In the genomic region with DNA sequence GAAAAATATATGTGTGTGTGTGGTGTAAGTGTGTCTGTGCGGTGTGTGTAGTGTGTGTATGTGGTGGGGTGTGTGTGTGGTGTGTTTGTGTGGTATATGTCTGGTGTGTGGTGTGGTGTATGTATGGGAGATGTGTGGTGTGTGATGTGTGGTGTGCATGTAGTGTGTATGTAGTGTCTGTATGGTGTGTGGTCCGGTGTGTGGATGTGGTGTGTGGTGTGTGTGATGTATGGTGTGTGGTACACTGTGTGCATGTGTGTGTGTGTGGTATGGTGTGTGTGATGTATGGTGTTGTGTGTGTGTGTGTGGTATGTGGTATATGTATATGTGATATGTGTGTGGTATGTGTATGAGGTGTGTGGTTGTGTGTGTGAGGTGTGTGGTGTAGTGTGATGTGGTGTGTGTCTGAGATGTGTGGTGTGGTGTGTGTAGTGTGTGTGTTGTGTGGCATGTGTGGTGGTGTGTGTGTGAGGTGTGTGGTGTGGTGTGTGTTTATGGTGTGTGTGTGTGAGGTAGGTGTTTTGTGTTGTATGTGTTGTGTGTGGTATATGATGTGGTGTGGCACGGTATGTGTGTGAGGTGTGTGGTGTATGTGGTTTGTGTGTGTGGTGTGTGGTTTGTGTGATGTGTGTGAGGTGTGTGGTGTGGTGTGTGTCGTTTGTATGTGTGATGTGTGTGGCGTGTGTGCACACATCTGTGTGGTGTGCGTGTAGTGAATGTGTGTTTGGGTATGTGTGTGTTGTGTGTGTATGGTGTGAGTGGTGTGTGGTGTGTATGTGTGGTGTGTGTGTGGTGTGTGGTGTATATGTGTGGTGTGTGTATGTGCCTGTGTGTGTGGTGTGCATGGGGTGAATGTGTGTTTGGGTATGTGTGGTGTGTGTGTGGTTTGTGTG, we compare ENCODE assay signal across 20 cellular contexts. TPM values are rescaled to one million over a fixed set of nuclear protein-coding genes. Genes with fewer than 3 reads are reported as not detected.
A peak's percentile ranks its signal among the peaks of the same experiment; 100 is the strongest.
DNase-seq lines count a peak whose midpoint lies in the region; ATAC-seq, FAIRE-seq and TF ChIP-seq lines count a peak whose summit lies in the region.
"Had no signal": no experiment of that assay in that cellular context is flagged by ENCODE, and none has a peak within 500 bp of the region (broad histone marks: within the 10 kb centered on the region; RNA-seq: fewer than 3 reads in every experiment).

No MANE protein-coding gene starts in this region.

- RAD21 ChIA-PET in GM12878 (lab: Charles Lee; ENCODE audit: unreplicated experiment): no interaction called here

- H3K27me3 ChIP-seq in DND-41 (ENCODE audit: insufficient read depth, low read length, poor library complexity) (no peaks in the 10 kb centered on the region), H9 (ENCODE audit: insufficient read depth, low read length) (no peaks in the 10 kb centered on the region), GM12878 (replicated peaks in 1 of 2; ENCODE audit: control insufficient read depth in 2 of 2, insufficient read depth in 2 of 2, low read length in 1 of 2) (no peaks in the 10 kb centered on the region), lung (ENCODE audit: control insufficient read depth, insufficient read depth) (no peaks in the 10 kb centered on the region)
- H3K27me3 ChIP-seq: BE2C had no signal

- H2AK5ac ChIP-seq in H9 (ENCODE audit: insufficient read length, low read length): no peak overlapping the region

- H2BK15ac ChIP-seq in H9 (ENCODE audit: low read depth, low read length): no peak overlapping the region

- no peak overlapping the region for H2BK20ac ChIP-seq in H9 (ENCODE audit: low read depth, low read length, poor library complexity, severe bottlenecking)

- no peak overlapping the region for H2BK12ac ChIP-seq in H9 (ENCODE audit: insufficient read length, low read depth, low read length)

- SMC1A ChIA-PET in GM12878 (lab: Charles Lee; ENCODE audit: uncharacterized antibody, unreplicated experiment): no interaction called here

- H2BK120ac ChIP-seq in H9 (ENCODE audit: low read depth, low read length, poor library complexity, severe bottlenecking): no peak overlapping the region

- H3K56ac ChIP-seq in H9 (ENCODE audit: insufficient read length, low read depth, low read length): no peak overlapping the region

- H3K9me3 ChIP-seq in DND-41 (ENCODE audit: insufficient read depth, low read length, severe bottlenecking) (peaks cover 4% of the 10 kb centered on the region), H9 (ENCODE audit: control insufficient read depth, low read depth, low read length) (no peaks in the 10 kb centered on the region), GM12878 (replicated peaks; ENCODE audit: control insufficient read depth, insufficient read depth, low read length) (no peaks in the 10 kb centered on the region; the same call in 1 of the 3 replicates), lung (ENCODE audit: control insufficient read depth in 2 of 2, insufficient read depth in 1 of 2, low read length in 1 of 2) (peaks cover 0 to 4% of the 10 kb centered on the region in 2 donors)
- H3K9me3 ChIP-seq: BE2C had no signal

- TF ChIP-seq POLR2A in GM12878 (IDR thresholded peaks at IDR 0.05; ENCODE audit: low read depth, low read length): no peak

- H3K4me2 ChIP-seq in DND-41 (ENCODE audit: insufficient read depth, low read length) (no peak overlapping the region), H9 (ENCODE audit: insufficient read depth, insufficient read length, low read length) (no peak overlapping the region), GM12878 (ENCODE audit: control insufficient read depth, insufficient read depth) (no peak overlapping the region)
- H3K4me2 ChIP-seq: GM23338 had no signal

- no peak overlapping the region for H3K27ac Mint-ChIP-seq in H9
- H3K27ac Mint-ChIP-seq in activated CD8-positive, alpha-beta T cell treated with anti-CD3 and anti-CD28 coated beads for 36 hours: no peak overlapping the region
- H3K27ac Mint-ChIP-seq: GM23338 had no signal

- H3K4me3 ChIP-seq in DND-41 (ENCODE audit: low read depth in 1 of 2, low read length in 2 of 2) (no peak overlapping the region), GM12878 (no peak overlapping the region), lung (no peak overlapping the region)
- H3K4me3 ChIP-seq: GM23338 had no signal

- H3K79me2 ChIP-seq in DND-41 (ENCODE audit: insufficient read depth, low read length) (no peaks in the 10 kb centered on the region), H9 (ENCODE audit: insufficient read depth, low read length) (no peaks in the 10 kb centered on the region), GM12878 (ENCODE audit: control insufficient read depth, insufficient read depth, low read length) (no peaks in the 10 kb centered on the region)

- TF ChIP-seq CTCF in DND-41 (IDR thresholded peaks at IDR 0.05; ENCODE audit: borderline replicate concordance, extremely low read depth, low read length, poor library complexity, severe bottlenecking) (no peak), H9 (conservative IDR thresholded peaks at IDR 0.05) (no peak), GM12878 (IDR thresholded peaks at IDR 0.05 in 2 of 3, conservative IDR thresholded peaks at IDR 0.05 in 1 of 3; ENCODE audit: control insufficient read depth in 2 of 3, extremely low read depth in 1 of 3, insufficient read depth in 1 of 3, low read depth in 3 of 3, low read length in 3 of 3) (no peak), lung (IDR thresholded peaks at IDR 0.05; ENCODE audit: control extremely low read depth, extremely low read depth) (no peak)
- no peak for TF ChIP-seq CTCF in activated CD8-positive, alpha-beta T cell treated with anti-CD3 and anti-CD28 coated beads for 36 hours (IDR thresholded peaks at IDR 0.05)

- no peaks in the 10 kb centered on the region for H3K79me1 ChIP-seq in H9 (ENCODE audit: insufficient read depth, low read depth, low read length, poor library complexity, severe bottlenecking)

- H4K5ac ChIP-seq in H9 (ENCODE audit: insufficient read length, low read depth, low read length): peak overlapping the region; percentile 25

- no peaks in the 10 kb centered on the region for H3K23me2 ChIP-seq in H9 (ENCODE audit: insufficient read length, low read depth, low read length, poor library complexity, severe bottlenecking)

- no peak overlapping the region for H3K4me3 Mint-ChIP-seq in H9
- no peak overlapping the region for H3K4me3 Mint-ChIP-seq in activated CD8-positive, alpha-beta T cell treated with anti-CD3 and anti-CD28 coated beads for 36 hours
- H3K4me3 Mint-ChIP-seq: GM23338 had no signal

- no peak for FAIRE-seq in GM12878 (lab: Jason Lieb, UNC)
- FAIRE-seq: A204.1, D721Med had no signal

- H3T11ph ChIP-seq in H9 (ENCODE audit: low read length): no peak overlapping the region

- POLR2A ChIA-PET in GM12878 (lab: Charles Lee): interaction anchor here (1.1 kb wide), 1 partner anchor 49 kb away, joined by 3 read pairs; no protein-coding TSS in a partner anchor
- POLR2A ChIA-PET in activated CD8-positive, alpha-beta T cell treated with anti-CD3 and anti-CD28 coated beads for 36 hours (lab: Charles Lee): interaction anchor here (0.7 to 3.4 kb wide), 5 partner anchors 10 to 53 kb away, joined by 3 to 15 read pairs (median 3); no protein-coding TSS in a partner anchor

- peak overlapping the region; percentile 24 for H4K8ac ChIP-seq in H9 (replicated peaks; ENCODE audit: insufficient read length, low read depth, low read length)

- H2AFZ ChIP-seq in DND-41 (ENCODE audit: low read depth, low read length) (no peak overlapping the region), H9 (ENCODE audit: low read length) (no peak overlapping the region), GM12878 (ENCODE audit: control insufficient read depth, low read depth, low read length) (no peak overlapping the region)
- H2AFZ ChIP-seq: GM23338 had no signal

- no peak overlapping the region for H3K4ac ChIP-seq in H9 (ENCODE audit: low read depth, low read length)

- 90% methylated on average over 5 of the region's 6 CpGs for WGBS in H9 (ENCODE audit: extremely low coverage, insufficient read length, low lambda C conversion rate)
- WGBS in GM12878 (ENCODE audit: insufficient coverage, insufficient replicate concordance, low lambda C conversion rate, missing lambda C conversion rate): 78% methylated on average over 6 of the region's 6 CpGs
- WGBS in lung, 2 donors: 94 to 96% methylated on average over 6 of the region's 6 CpGs

- H3K36me3 Mint-ChIP-seq in H9 (ENCODE audit: insufficient read depth in 1 of 3, low read depth in 3 of 3): no peaks in the 10 kb centered on the region
- H3K36me3 Mint-ChIP-seq in activated CD8-positive, alpha-beta T cell treated with anti-CD3 and anti-CD28 coated beads for 36 hours (ENCODE audit: low read depth): peaks cover 8% of the 10 kb centered on the region

- no peak overlapping the region for H4K91ac ChIP-seq in H9 (ENCODE audit: insufficient read length, low read depth, low read length)

- no peak for TF ChIP-seq EP300 in GM12878 (IDR thresholded peaks at IDR 0.05; ENCODE audit: borderline replicate concordance in 1 of 2, control insufficient read depth in 1 of 2, low read depth in 2 of 2, low read length in 2 of 2)

- H4K20me1 ChIP-seq in DND-41 (ENCODE audit: insufficient read depth, low read length) (no peaks in the 10 kb centered on the region), H9 (ENCODE audit: control insufficient read depth, insufficient read depth, insufficient read length) (no peaks in the 10 kb centered on the region), GM12878 (ENCODE audit: control insufficient read depth, insufficient read depth) (no peaks in the 10 kb centered on the region)

- peaks cover 7% of the 10 kb centered on the region for H3K27me3 Mint-ChIP-seq in H9 (ENCODE audit: low read depth)
- no peaks in the 10 kb centered on the region for H3K27me3 Mint-ChIP-seq in activated CD8-positive, alpha-beta T cell treated with anti-CD3 and anti-CD28 coated beads for 36 hours

- no peak overlapping the region for H2BK5ac ChIP-seq in H9 (ENCODE audit: insufficient read length, low read length)

- H3K4me1 ChIP-seq in DND-41 (ENCODE audit: insufficient read depth, low read length): peaks cover 30% of the 10 kb centered on the region
- no peaks in the 10 kb centered on the region for H3K4me1 ChIP-seq in H9 (ENCODE audit: insufficient read depth, low read length)
- H3K4me1 ChIP-seq in GM12878 (ENCODE audit: control insufficient read depth, insufficient read depth, low read length): peaks cover 12% of the 10 kb centered on the region
- peaks cover 0 to 7% of the 10 kb centered on the region in 2 donors for H3K4me1 ChIP-seq in lung (ENCODE audit: control insufficient read depth in 2 of 2, insufficient read depth in 2 of 2, low read length in 2 of 2)
- H3K4me1 ChIP-seq: BE2C had no signal

- peaks cover 0 to 5% of the 10 kb centered on the region in 2 experiments; a peak in 1 of 5 replicates for H3K9me3 Mint-ChIP-seq in H9
- H3K9me3 Mint-ChIP-seq in activated CD8-positive, alpha-beta T cell treated with anti-CD3 and anti-CD28 coated beads for 36 hours: peaks cover 12% of the 10 kb centered on the region

- DNase-seq in DND-41 (no peak), H9 (no peak), GM12878 (ENCODE audit: low read depth, low spot score) (no peak), lung (ENCODE audit: low spot score) (peak; percentile 7), DMS53 treated with DMSO at 0.1 percent for 48 hours (lab: John Stamatoyannopoulos, UW; ENCODE audit: unreplicated experiment) (no peak)
- DNase-seq in activated CD8-positive, alpha-beta T cell treated with anti-CD3 and anti-CD28 coated beads for 36 hours: no peak
- DNase-seq: BE2C, DMS53, KG1, NCI-H1105 treated with DMSO at 0.1 percent for 48 hours, NCI-H2029 treated with DMSO at 0.1 percent for 48 hours, NCI-H226, NCI-H510A treated with DMSO at 0.1 percent for 48 hours, NCI-H748 treated with DMSO at 0.1 percent for 48 hours had no signal

- no peak overlapping the region for H3K14ac ChIP-seq in H9 (ENCODE audit: insufficient read depth, low read length)

- CTCF ChIA-PET in GM12878 (lab: Yijun Ruan, JAX): interaction anchor here (0.6 to 2.3 kb wide), 3 partner anchors 68 to 102 kb away, joined by 3 to 10 read pairs (median 3); no protein-coding TSS in a partner anchor
- CTCF ChIA-PET in activated CD8-positive, alpha-beta T cell treated with anti-CD3 and anti-CD28 coated beads for 36 hours (lab: Charles Lee): interaction anchor here (0.7 to 2.6 kb wide), 4 partner anchors 10 to 228 kb away, joined by 3 to 10 read pairs (median 5); no protein-coding TSS in a partner anchor

- no peak for ATAC-seq in DND-41 (ENCODE audit: insufficient read depth, low read depth)
- no peak for ATAC-seq in GM12878
- no peak for ATAC-seq in lung (ENCODE audit: insufficient read depth, low FRiP score)
- ATAC-seq in activated CD8-positive, alpha-beta T cell treated with anti-CD3 and anti-CD28 coated beads for 36 hours: no peak
- no peak for ATAC-seq in GM19324 (IDR thresholded peaks at IDR 0.05; ENCODE audit: low FRiP score, unreplicated experiment)
- ATAC-seq: GM23338, HCT116, SK-N-SH treated with all-trans-retinoic acid at 6 μM for 48 hours had no signal

- H3K27ac ChIP-seq in DND-41 (ENCODE audit: low read length): 0 out of 2 replicates have a peak overlapping the region, but pooled peaks have one; percentile 21
- H3K27ac ChIP-seq in H9 (ENCODE audit: insufficient read length, low read depth, low read length): no peak overlapping the region
- H3K27ac ChIP-seq in GM12878 (ENCODE audit: control insufficient read depth, insufficient read depth): no peak overlapping the region
- H3K27ac ChIP-seq in lung (ENCODE audit: low read depth in 1 of 2, low read length in 1 of 2): no peak overlapping the region

- H3K36me3 ChIP-seq in DND-41 (ENCODE audit: insufficient read depth, low read length) (no peaks in the 10 kb centered on the region), GM12878 (ENCODE audit: control insufficient read depth in 2 of 2, insufficient read depth in 2 of 2, low read length in 1 of 2) (no peaks in the 10 kb centered on the region), lung (ENCODE audit: control insufficient read depth in 2 of 2, insufficient read depth in 2 of 2, low read length in 2 of 2) (no peaks in the 10 kb centered on the region)
- H3K36me3 ChIP-seq: BE2C had no signal

- peak overlapping the region; percentile 20 for H3K18ac ChIP-seq in H9 (ENCODE audit: insufficient read length, low read depth, low read length)

- peaks cover 4% of the 10 kb centered on the region in 2 experiments; a peak in 3 of 4 replicates for H3K4me1 Mint-ChIP-seq in H9
- H3K4me1 Mint-ChIP-seq in activated CD8-positive, alpha-beta T cell treated with anti-CD3 and anti-CD28 coated beads for 36 hours (ENCODE audit: low read depth): peaks cover 34% of the 10 kb centered on the region

- BruUV-seq in GM12878 (replicated peaks; lab: Mats Ljungman, UMichigan): no TSS peak

- TF ChIP-seq RAD21 in GM12878 (IDR thresholded peaks at IDR 0.05; ENCODE audit: insufficient read depth, low read depth, low read length): no peak

- H3K9ac ChIP-seq in DND-41 (ENCODE audit: low read depth, low read length) (no peak overlapping the region), H9 (ENCODE audit: extremely low read depth, insufficient read length, low read length) (no peak overlapping the region), GM12878 (ENCODE audit: control insufficient read depth, insufficient read depth, low read length) (no peak overlapping the region)

- no peak overlapping the region for H3K23ac ChIP-seq in H9 (ENCODE audit: insufficient read length, low read depth, low read length)

- in situ Hi-C loops in GM12878 (cut with MboI): no loop called here

- intact Hi-C loops in GM12878 (cut with micrococcal nuclease; ENCODE audit: unreplicated experiment): no loop called here
- intact Hi-C loops in activated CD8-positive, alpha-beta T cell treated with anti-CD3 and anti-CD28 coated beads for 36 hours (cut with micrococcal nuclease): no loop called here

RNA-seq across cellular contexts. Expression of a gene that starts 35.3 kb away (rescaled TPM):
- total RNA-seq in H9 (2021): 0.83 and 0.99 TPM in 2 replicates
- total RNA-seq in GM12878 (2013; cell fraction: nucleolus; rRNA removed): 8.0 TPM in 2 replicates
- 8.8 and 9.2 TPM in 2 replicates for total RNA-seq in GM12878 (2014; rRNA removed)
- total RNA-seq in GM12878 (2014; rRNA removed; fragmentation: Illumina TruSeq; extraction: Trizol): 5.3 and 6.2 TPM in 2 replicates
- 11.2 and 12.4 TPM in 2 replicates for total RNA-seq in GM12878 (2021)
- 1.2 TPM for polyA plus RNA-seq in GM12878 (2011; ENCODE audit: low read depth)
- 14.0 and 19.3 TPM in 2 replicates for polyA plus RNA-seq in GM12878 (2011; rRNA removed)
- 23.8 and 25.9 TPM in 2 replicates for polyA plus RNA-seq in GM12878 (2011; cell fraction: cytosol; rRNA removed)
- 34.2 and 36.9 TPM in 2 replicates for polyA plus RNA-seq in GM12878 (2011; cell fraction: nucleus; rRNA removed)
- polyA plus RNA-seq in GM12878 (2012): 1.5 and 4.0 TPM in 2 replicates
- 5.9 and 6.1 TPM in 2 replicates for polyA plus RNA-seq in GM12878 (2014; fragmentation: Illumina TruSeq; extraction: Trizol)
- polyA plus RNA-seq in GM12878 (2014; fragmentation: Nextera tagmentation; extraction: Ambion mirVana): 1 to 10 TPM; 2.9 to 3.0 TPM
- 6.9 and 8.0 TPM in 2 replicates for polyA plus RNA-seq in GM12878 (2014; rRNA removed)
- polyA plus RNA-seq in GM12878 (2016; fragmentation: Nextera tagmentation; extraction: Ambion mirVana): 1 to 10 TPM in 1 of 2 experiments, under 1 TPM in 1; 0.59 to 1.3 TPM
- polyA minus RNA-seq in GM12878 (2011; rRNA and poly(A)+ RNA removed): 25.7 and 35.5 TPM in 2 replicates
- polyA minus RNA-seq in GM12878 (2011; cell fraction: cytosol; rRNA and poly(A)+ RNA removed): 9.1 and 12.7 TPM in 2 replicates
- polyA minus RNA-seq in GM12878 (2011; cell fraction: nucleus; rRNA and poly(A)+ RNA removed): 9.8 and 15.8 TPM in 2 replicates
- total RNA-seq in lung: 10 to 100 TPM; 36.4 to 65.0 TPM
- 10 to 100 TPM; 11.5 to 33.5 TPM for polyA plus RNA-seq in lung
- 10 to 100 TPM; 12.1 to 12.7 TPM for total RNA-seq in activated CD8-positive, alpha-beta T cell treated with anti-CD3 and anti-CD28 coated beads for 36 hours
